12 cellular contexts compared by ENCODE assay signal in the genomic region with DNA sequence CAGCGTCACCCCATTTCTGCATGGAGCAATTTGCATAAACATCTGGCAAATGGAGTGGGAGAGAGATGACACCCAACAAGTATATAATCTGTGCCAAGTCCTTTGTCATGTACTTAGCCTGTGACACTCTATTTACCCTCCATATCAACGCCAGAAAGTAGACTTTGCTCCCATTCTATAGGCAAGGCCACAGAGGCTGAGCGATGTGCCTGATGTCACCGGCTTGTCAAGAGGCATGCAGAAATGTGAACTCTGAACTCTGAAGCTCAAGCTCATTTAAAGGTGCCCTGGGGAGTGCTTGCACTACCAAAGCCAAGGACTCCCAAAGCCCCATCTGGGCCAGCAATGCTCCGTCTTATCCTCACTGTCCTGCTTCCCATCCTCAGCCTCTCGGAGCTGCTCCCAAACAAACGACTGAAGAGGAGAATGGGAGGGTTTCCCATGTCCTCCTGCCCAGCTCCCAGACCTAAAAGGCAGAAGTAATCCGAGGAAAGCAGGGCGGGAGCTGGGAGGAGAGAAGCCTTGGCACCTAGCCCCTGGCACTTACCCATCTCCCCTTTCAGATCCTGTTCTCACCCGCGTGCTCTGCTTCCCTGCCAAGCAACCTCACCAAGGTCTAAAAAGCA. TPM values are rescaled to one million over a fixed set of nuclear protein-coding genes. Genes with fewer than 3 reads are reported as not detected.
DNase-seq lines count a peak whose midpoint lies in the region; ATAC-seq, FAIRE-seq and TF ChIP-seq lines count a peak whose summit lies in the region.
"Had no signal": no experiment of that assay in that cellular context is flagged by ENCODE, and none has a peak within 500 bp of the region (broad histone marks: within the 10 kb centered on the region; RNA-seq: fewer than 3 reads in every experiment).

No MANE protein-coding gene starts in this region.

- peak overlapping the region; percentile 12 for H2AFZ ChIP-seq in endothelial cell of umbilical vein (ENCODE audit: low read depth, low read length)

- no peaks in the 10 kb centered on the region for H4K20me1 ChIP-seq in endothelial cell of umbilical vein (replicated peaks; ENCODE audit: control insufficient read depth, extremely low read depth, insufficient read depth, low read length)

- H3K4me1 ChIP-seq in endothelial cell of umbilical vein (ENCODE audit: control insufficient read depth, extremely low read depth, insufficient read depth, low read length) (peaks cover 49% of the 10 kb centered on the region), mucosa of descending colon (ENCODE audit: low read depth) (peaks cover 9% of the 10 kb centered on the region), aorta (ENCODE audit: control insufficient read depth in 1 of 2, insufficient read depth in 2 of 2, low read length in 2 of 2) (peaks cover 0 to 3% of the 10 kb centered on the region in 2 donors)

- H3K9me1 ChIP-seq in endothelial cell of umbilical vein (replicated peaks; ENCODE audit: control insufficient read depth, extremely low read depth, insufficient read depth, low read length): no peaks in the 10 kb centered on the region

- DNase-seq in NCI-H2107 treated with DMSO at 0.1 percent for 48 hours (lab: John Stamatoyannopoulos, UW; ENCODE audit: unreplicated experiment) (peak; percentile 40), NCI-H2107 (lab: John Stamatoyannopoulos, UW) (no peak), endothelial cell of umbilical vein (ENCODE audit: low read depth, low spot score) (peak; percentile 82), mucosa of descending colon (peak in 2 of 3 donors; percentile 62 to 64), aorta (peak; percentile 84), foreskin melanocyte (no peak), SKM-1 treated with dmso at 0.1 percent for 144 hours (lab: John Stamatoyannopoulos, UW; ENCODE audit: unreplicated experiment) (no peak)
- DNase-seq: activated CD8-positive, alpha-beta T cell treated with anti-CD3 and anti-CD28 coated beads, Interleukin-2, amount 10 ng/mL, durations not matched to agents 7 days and 5 days; OCI-M1 had no signal

- dilution Hi-C loops in endothelial cell of umbilical vein (cut with MboI; ENCODE audit: extremely low pct_ligation_motif_present, low sequenced_read_pairs): no loop called here

- H3K9me3 ChIP-seq in endothelial cell of umbilical vein (replicated peaks; ENCODE audit: control insufficient read depth, insufficient read depth, low read length) (no peaks in the 10 kb centered on the region), mucosa of descending colon (no peaks in the 10 kb centered on the region), aorta (ENCODE audit: control insufficient read depth, low read length) (no peaks in the 10 kb centered on the region)

- no peak for TF ChIP-seq POLR2A in endothelial cell of umbilical vein (IDR thresholded peaks at IDR 0.05; ENCODE audit: low read depth, low read length)

- H3K4me2 ChIP-seq in endothelial cell of umbilical vein (ENCODE audit: insufficient read depth, low read length): no peak overlapping the region

- ATAC-seq in mucosa of descending colon: peak; percentile 98
- peak; percentile 64 for ATAC-seq in aorta (ENCODE audit: low FRiP score)
- no peak for ATAC-seq in HG02852 (IDR thresholded peaks at IDR 0.05; ENCODE audit: unreplicated experiment)
- ATAC-seq: activated CD8-positive, alpha-beta T cell treated with anti-CD3 and anti-CD28 coated beads, Interleukin-2, amount 10 ng/mL, durations not matched to agents 7 days and 5 days had no signal

- H3K27ac ChIP-seq in endothelial cell of umbilical vein (ENCODE audit: insufficient read depth, low read depth, low read length) (no peak overlapping the region), aorta (ENCODE audit: low read depth in 1 of 2, low read length in 2 of 2) (no peak overlapping the region)

- intact Hi-C loops in endothelial cell of umbilical vein (cut with micrococcal nuclease): no loop called here
- intact Hi-C loops in mucosa of descending colon (cut with DNase I, micrococcal nuclease): no loop called here
- intact Hi-C loops in aorta (cut with DNase I): no loop called here

- CTCF ChIA-PET in endothelial cell of umbilical vein (lab: Charles Lee): interaction anchor here (0.8 to 1.9 kb wide), 11 partner anchors 13 to 71 kb away, joined by 3 to 17 read pairs (median 4); no protein-coding TSS in a partner anchor

- H3K4me3 ChIP-seq in endothelial cell of umbilical vein (replicated peaks in 1 of 3; ENCODE audit: insufficient read depth in 1 of 3, low read depth in 1 of 3, low read length in 3 of 3) (no peak overlapping the region), mucosa of descending colon (no peak overlapping the region), aorta (ENCODE audit: low read length in 2 of 2) (no peak overlapping the region)

- peaks cover 0 to 8% of the 10 kb centered on the region in 2 experiments for H3K36me3 ChIP-seq in endothelial cell of umbilical vein (ENCODE audit: control insufficient read depth in 2 of 2, extremely low read depth in 1 of 2, insufficient read depth in 2 of 2, low read length in 2 of 2)
- no peaks in the 10 kb centered on the region for H3K36me3 ChIP-seq in mucosa of descending colon (ENCODE audit: low read depth)
- no peaks in the 10 kb centered on the region for H3K36me3 ChIP-seq in aorta (ENCODE audit: control insufficient read depth in 1 of 2, insufficient read depth in 2 of 2, low read length in 1 of 2)

- H3K79me2 ChIP-seq in endothelial cell of umbilical vein (ENCODE audit: control insufficient read depth, insufficient read depth, low read length): peaks cover 3% of the 10 kb centered on the region

- TF ChIP-seq CTCF in endothelial cell of umbilical vein (IDR thresholded peaks at IDR 0.05; ENCODE audit: extremely low read depth in 1 of 2, insufficient read depth in 1 of 2, low read depth in 1 of 2, low read length in 2 of 2) (no peak), mucosa of descending colon (IDR thresholded peaks at IDR 0.05) (no peak)

- H3K9ac ChIP-seq in endothelial cell of umbilical vein (replicated peaks; ENCODE audit: extremely low read depth, insufficient read depth, low read length): no peak overlapping the region

- POLR2A ChIA-PET in endothelial cell of umbilical vein (lab: Charles Lee): no interaction called here

- no TSS peak for BruUV-seq in endothelial cell of umbilical vein (replicated peaks; lab: Mats Ljungman, UMichigan)

- WGBS in aorta, 2 donors: 17 to 18% methylated on average over 11 of the region's 11 CpGs

- peak; percentile 73 for FAIRE-seq in endothelial cell of umbilical vein (lab: Jason Lieb, UNC)
- FAIRE-seq: A204.1, islet of Langerhans had no signal

- H3K27me3 ChIP-seq in endothelial cell of umbilical vein (ENCODE audit: control insufficient read depth in 2 of 2, insufficient read depth in 2 of 2, low read length in 2 of 2) (no peaks in the 10 kb centered on the region), aorta (ENCODE audit: control insufficient read depth in 1 of 2, insufficient read depth in 2 of 2, low read length in 1 of 2) (no peaks in the 10 kb centered on the region)

TF ChIP-seq in endothelial cell of umbilical vein, 7 proteins besides CTCF, POLR2A, EP300 and RAD21 (continues in another document):
- TF ChIP-seq, protein P1, sequence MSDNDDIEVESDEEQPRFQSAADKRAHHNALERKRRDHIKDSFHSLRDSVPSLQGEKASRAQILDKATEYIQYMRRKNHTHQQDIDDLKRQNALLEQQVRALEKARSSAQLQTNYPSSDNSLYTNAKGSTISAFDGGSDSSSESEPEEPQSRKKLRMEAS (IDR thresholded peaks at IDR 0.05; ENCODE audit: insufficient read depth, insufficient read length): no peak
- TF ChIP-seq FOS (IDR thresholded peaks at IDR 0.05; ENCODE audit: borderline replicate concordance, insufficient read depth, low read length) (no peak), GATA2 (IDR thresholded peaks at IDR 0.05; ENCODE audit: insufficient read depth, insufficient read length, low read depth, low read length) (no peak), POLR2AphosphoS5 (IDR thresholded peaks at IDR 0.05; ENCODE audit: insufficient read depth, low read depth, low read length) (no peak)

RNA-seq across cellular contexts. Expression of a gene that starts 9.2 kb away (rescaled TPM):
- 18.8 and 32.1 TPM in 2 replicates for total RNA-seq in endothelial cell of umbilical vein
- polyA plus RNA-seq in endothelial cell of umbilical vein: 49.4 and 55.8 TPM in 2 replicates
- 20.9 and 29.8 TPM in 2 replicates for polyA plus RNA-seq in endothelial cell of umbilical vein (2011; cell fraction: cytosol; rRNA removed)
- 81.7 and 123 TPM in 2 replicates for polyA plus RNA-seq in endothelial cell of umbilical vein (2011; cell fraction: nucleus; rRNA removed)
- polyA plus RNA-seq in endothelial cell of umbilical vein (2012): 20.1 and 32.6 TPM in 2 replicates
- polyA minus RNA-seq in endothelial cell of umbilical vein: 54.3 and 55.2 TPM in 2 replicates
- not detected for polyA minus RNA-seq in endothelial cell of umbilical vein (2011; cell fraction: cytosol; rRNA and poly(A)+ RNA removed)
- polyA minus RNA-seq in endothelial cell of umbilical vein (2011; cell fraction: nucleus; rRNA and poly(A)+ RNA removed): 41.6 and 53.7 TPM in 2 replicates
- total RNA-seq in mucosa of descending colon: 10 to 100 TPM in 1 of 3 donors, 1 to 10 TPM in 2; 4.7 to 15.2 (median 6.1) TPM
- 10 to 100 TPM in 1 of 2 donors, 1 to 10 TPM in 1; 7.9 to 13.1 TPM for total RNA-seq in aorta
- polyA plus RNA-seq in aorta: under 1 TPM in 1 of 2 donors, not detected in 1; 0.20 TPM

RNA-seq across cellular contexts. Expression of a gene that starts 44.6 kb away (rescaled TPM):
- 33.8 and 35.6 TPM in 2 replicates for total RNA-seq in endothelial cell of umbilical vein
- polyA plus RNA-seq in endothelial cell of umbilical vein: 28.6 and 30.8 TPM in 2 replicates
- 30.4 and 31.2 TPM in 2 replicates for polyA plus RNA-seq in endothelial cell of umbilical vein (2011; cell fraction: cytosol; rRNA removed)
- polyA plus RNA-seq in endothelial cell of umbilical vein (2011; cell fraction: nucleus; rRNA removed): 10.4 and 10.9 TPM in 2 replicates
- 29.3 and 45.8 TPM in 2 replicates for polyA plus RNA-seq in endothelial cell of umbilical vein (2012)
- polyA minus RNA-seq in endothelial cell of umbilical vein: 38.5 and 46.8 TPM in 2 replicates
- 28.0 TPM for polyA minus RNA-seq in endothelial cell of umbilical vein (2011; cell fraction: cytosol; rRNA and poly(A)+ RNA removed)
- 7.9 and 10.5 TPM in 2 replicates for polyA minus RNA-seq in endothelial cell of umbilical vein (2011; cell fraction: nucleus; rRNA and poly(A)+ RNA removed)
- 10 to 100 TPM in 2 of 3 donors, 1 to 10 TPM in 1; 7.2 to 14.2 (median 10.5) TPM for total RNA-seq in mucosa of descending colon
- total RNA-seq in aorta: 10 to 100 TPM; 12.0 to 13.4 TPM
- 10 to 100 TPM in 1 of 2 donors, 1 to 10 TPM in 1; 9.6 to 33.7 TPM for polyA plus RNA-seq in aorta

RNA-seq across cellular contexts. Expression of a gene that starts 55.7 kb away (rescaled TPM):
- total RNA-seq in endothelial cell of umbilical vein (34.0 and 36.4 TPM in 2 replicates), mucosa of descending colon (10 to 100 TPM; 53.9 to 66.6 (median 56.0) TPM), aorta (10 to 100 TPM; 56.9 to 59.7 TPM)
- polyA plus RNA-seq in endothelial cell of umbilical vein (16.6 and 18.2 TPM in 2 replicates), aorta (10 to 100 TPM; 16.7 to 22.8 TPM)
- polyA plus RNA-seq in endothelial cell of umbilical vein (2011; cell fraction: cytosol; rRNA removed): 20.6 and 23.0 TPM in 2 replicates
- polyA plus RNA-seq in endothelial cell of umbilical vein (2011; cell fraction: nucleus; rRNA removed): 22.7 and 24.8 TPM in 2 replicates
- polyA plus RNA-seq in endothelial cell of umbilical vein (2012): 25.0 and 29.2 TPM in 2 replicates
- polyA minus RNA-seq in endothelial cell of umbilical vein: 32.8 and 36.8 TPM in 2 replicates
- 6.1 TPM for polyA minus RNA-seq in endothelial cell of umbilical vein (2011; cell fraction: cytosol; rRNA and poly(A)+ RNA removed)
- 9.8 and 16.6 TPM in 2 replicates for polyA minus RNA-seq in endothelial cell of umbilical vein (2011; cell fraction: nucleus; rRNA and poly(A)+ RNA removed)

Comparison
In these comparisons a context has a peak if more than half of its experiments do, and no peak if none do; other contexts are left out.
1. DNase-seq: peak in NCI-H2107 treated with DMSO at 0.1 percent for 48 hours (single experiment), endothelial cell of umbilical vein (single experiment), mucosa of descending colon (2 of 3) and aorta (2 of 2); none in NCI-H2107 (single experiment), foreskin melanocyte (single experiment) and SKM-1 treated with dmso at 0.1 percent for 144 hours (single experiment).